33 cellular contexts compared by ENCODE assay signal in genomic region chr13:25222740-25223139, GRCh38. TPM values are rescaled to one million over a fixed set of nuclear protein-coding genes. Genes with fewer than 3 reads are reported as not detected.
"Had no signal": no experiment of that assay in that cellular context is flagged by ENCODE, and none has a peak within 500 bp of the region (broad histone marks: within the 10 kb centered on the region; RNA-seq: fewer than 3 reads in every experiment).

No MANE protein-coding gene starts in this region.

- H3K36me3 Mint-ChIP-seq: activated CD4-positive, alpha-beta memory T cell treated with anti-CD3 and anti-CD28 coated beads for 36 hours; activated CD8-positive, alpha-beta memory T cell treated with anti-CD3 and anti-CD28 coated beads, Interleukin-2, amount 10 ng/mL, durations not matched to agents 7 days and 5 days; activated naive CD4-positive, alpha-beta T cell treated with anti-CD3 and anti-CD28 coated beads, Interleukin-2, amount 10 ng/mL, durations not matched to agents 7 days and 5 days; activated naive CD4-positive, alpha-beta T cell treated with anti-CD3 and anti-CD28 coated beads, Interleukin-2, amount 50 U/mL, for 72 hours; activated naive CD8-positive, alpha-beta T cell treated with anti-CD3 and anti-CD28 coated beads, Interleukin-2, amount 10 ng/mL, durations not matched to agents 7 days and 5 days; brain had no signal

- H3K4me3 ChIP-seq: ascending aorta, breast epithelium, cardiac muscle cell, colonic mucosa, dorsolateral prefrontal cortex, esophagus muscularis mucosa, gastrocnemius medialis had no signal

- DNase-seq: activated CD4-positive, alpha-beta memory T cell treated with anti-CD3 and anti-CD28 coated beads for 36 hours; activated CD4-positive, alpha-beta T cell treated with anti-CD3 and anti-CD28 coated beads for 36 hours; activated CD4-positive, alpha-beta T cell treated with anti-CD3 and anti-CD28 coated beads, Interleukin-2, amount 10 ng/mL, durations not matched to agents 24 days and 14 days; activated CD4-positive, CD25-positive, alpha-beta regulatory T cell; activated CD4-positive, CD25-positive, alpha-beta regulatory T cell treated with anti-CD3 and anti-CD28 coated beads, Interleukin-2, amount 50 U/mL, for 72 hours; activated CD8-positive, alpha-beta memory T cell treated with anti-CD3 and anti-CD28 coated beads, Interleukin-2, amount 10 ng/mL, durations not matched to agents 7 days and 5 days; activated CD8-positive, alpha-beta memory T cell treated with anti-CD3 and anti-CD28 coated beads, Interleukin-2, amount 50 U/mL, for 4 hours; activated CD8-positive, alpha-beta T cell treated with anti-CD3 and anti-CD28 coated beads, Interleukin-2, amount 10 ng/mL, durations not matched to agents 7 days and 5 days; activated gamma-delta T cell; activated naive CD4-positive, alpha-beta T cell; activated naive CD4-positive, alpha-beta T cell treated with anti-CD3 and anti-CD28 coated beads, Interleukin-2, amount 10 ng/mL, durations not matched to agents 7 days and 5 days; activated naive CD8-positive, alpha-beta T cell treated with anti-CD3 and anti-CD28 coated beads, Interleukin-2, amount 10 ng/mL, durations not matched to agents 7 days and 5 days; activated T-cell treated with anti-CD3 and anti-CD28 coated beads, Interleukin-2, amount 50 U/mL, for 1 hour; activated T-cell treated with anti-CD3 and anti-CD28 coated beads, Interleukin-2, amount 50 U/mL, for 72 hours; central memory CD4-positive, alpha-beta T cell; cerebellar nuclear complex; colonic mucosa; dorsolateral prefrontal cortex; effector memory CD4-positive, alpha-beta T cell; erythroblast; foreskin keratinocyte; gastrocnemius medialis; glutamatergic neuron; T-helper 1 cell; T-helper 17 cell had no signal

- H3K4me3 Mint-ChIP-seq: activated CD4-positive, alpha-beta memory T cell treated with anti-CD3 and anti-CD28 coated beads for 36 hours; activated CD4-positive, alpha-beta T cell treated with anti-CD3 and anti-CD28 coated beads for 36 hours; activated CD4-positive, alpha-beta T cell treated with anti-CD3 and anti-CD28 coated beads, Interleukin-2, amount 10 ng/mL, durations not matched to agents 24 days and 14 days; activated CD8-positive, alpha-beta memory T cell treated with anti-CD3 and anti-CD28 coated beads, Interleukin-2, amount 10 ng/mL, durations not matched to agents 7 days and 5 days; activated CD8-positive, alpha-beta T cell treated with anti-CD3 and anti-CD28 coated beads, Interleukin-2, amount 10 ng/mL, durations not matched to agents 7 days and 5 days; activated naive CD4-positive, alpha-beta T cell treated with anti-CD3 and anti-CD28 coated beads, Interleukin-2, amount 10 ng/mL, durations not matched to agents 7 days and 5 days; activated naive CD8-positive, alpha-beta T cell treated with anti-CD3 and anti-CD28 coated beads, Interleukin-2, amount 10 ng/mL, durations not matched to agents 7 days and 5 days; activated T-cell treated with anti-CD3 and anti-CD28 coated beads, Interleukin-2, amount 50 U/mL, for 72 hours; brain; dendritic cell treated with granulocyte-macrophage colony-stimulating factor and Interleukin-4, amounts not matched to agents 40 ng/mL and 50 ng/mL, for 4 days; T-helper 17 cell had no signal

- H3K27ac ChIP-seq: ascending aorta, breast epithelium, cardiac muscle cell, colonic mucosa, dorsolateral prefrontal cortex, esophagus muscularis mucosa, foreskin keratinocyte, gastrocnemius medialis had no signal

- H3K27ac Mint-ChIP-seq: activated CD4-positive, alpha-beta memory T cell treated with anti-CD3 and anti-CD28 coated beads for 36 hours; activated CD4-positive, alpha-beta T cell treated with anti-CD3 and anti-CD28 coated beads for 36 hours; activated CD4-positive, alpha-beta T cell treated with anti-CD3 and anti-CD28 coated beads, Interleukin-2, amount 10 ng/mL, durations not matched to agents 24 days and 14 days; activated CD8-positive, alpha-beta memory T cell treated with anti-CD3 and anti-CD28 coated beads, Interleukin-2, amount 10 ng/mL, durations not matched to agents 7 days and 5 days; activated CD8-positive, alpha-beta T cell treated with anti-CD3 and anti-CD28 coated beads, Interleukin-2, amount 10 ng/mL, durations not matched to agents 7 days and 5 days; activated naive CD4-positive, alpha-beta T cell treated with anti-CD3 and anti-CD28 coated beads, Interleukin-2, amount 10 ng/mL, durations not matched to agents 7 days and 5 days; activated naive CD8-positive, alpha-beta T cell treated with anti-CD3 and anti-CD28 coated beads, Interleukin-2, amount 10 ng/mL, durations not matched to agents 7 days and 5 days; activated T-cell treated with anti-CD3 and anti-CD28 coated beads, Interleukin-2, amount 50 U/mL, for 72 hours; brain; dendritic cell treated with granulocyte-macrophage colony-stimulating factor and Interleukin-4, amounts not matched to agents 40 ng/mL and 50 ng/mL, for 4 days; T-helper 17 cell had no signal

- ATAC-seq: activated CD4-positive, alpha-beta T cell treated with anti-CD3 and anti-CD28 coated beads for 36 hours; activated CD8-positive, alpha-beta memory T cell treated with anti-CD3 and anti-CD28 coated beads, Interleukin-2, amount 10 ng/mL, durations not matched to agents 7 days and 5 days; activated CD8-positive, alpha-beta T cell treated with anti-CD3 and anti-CD28 coated beads, Interleukin-2, amount 10 ng/mL, durations not matched to agents 7 days and 5 days; activated naive CD4-positive, alpha-beta T cell treated with anti-CD3 and anti-CD28 coated beads, Interleukin-2, amount 50 U/mL, for 72 hours; activated T-cell treated with anti-CD3 and anti-CD28 coated beads, Interleukin-2, amount 50 U/mL, for 72 hours; foreskin keratinocyte; gastrocnemius medialis; T-helper 17 cell had no signal

- H3K9me3 Mint-ChIP-seq: activated CD4-positive, alpha-beta memory T cell treated with anti-CD3 and anti-CD28 coated beads for 36 hours; activated CD4-positive, alpha-beta T cell treated with anti-CD3 and anti-CD28 coated beads, Interleukin-2, amount 10 ng/mL, durations not matched to agents 24 days and 14 days; activated naive CD4-positive, alpha-beta T cell treated with anti-CD3 and anti-CD28 coated beads, Interleukin-2, amount 10 ng/mL, durations not matched to agents 7 days and 5 days; activated naive CD4-positive, alpha-beta T cell treated with anti-CD3 and anti-CD28 coated beads, Interleukin-2, amount 50 U/mL, for 72 hours; activated naive CD8-positive, alpha-beta T cell treated with anti-CD3 and anti-CD28 coated beads, Interleukin-2, amount 10 ng/mL, durations not matched to agents 7 days and 5 days; activated T-cell treated with anti-CD3 and anti-CD28 coated beads, Interleukin-2, amount 50 U/mL, for 72 hours; brain; dendritic cell treated with granulocyte-macrophage colony-stimulating factor and Interleukin-4, amounts not matched to agents 40 ng/mL and 50 ng/mL, for 4 days had no signal

- H3K4me1 Mint-ChIP-seq: activated CD4-positive, alpha-beta T cell treated with anti-CD3 and anti-CD28 coated beads for 36 hours; activated CD8-positive, alpha-beta memory T cell treated with anti-CD3 and anti-CD28 coated beads, Interleukin-2, amount 10 ng/mL, durations not matched to agents 7 days and 5 days; T-helper 17 cell had no signal

RNA-seq across cellular contexts. Expression of gene AMER2, which starts 50.7 kb away (rescaled TPM):
- total RNA-seq: activated CD4-positive, alpha-beta memory T cell treated with anti-CD3 and anti-CD28 coated beads for 36 hours; activated CD4-positive, alpha-beta T cell treated with anti-CD3 and anti-CD28 coated beads for 36 hours; activated CD4-positive, alpha-beta T cell treated with anti-CD3 and anti-CD28 coated beads, Interleukin-2, amount 10 ng/mL, durations not matched to agents 24 days and 14 days; activated CD8-positive, alpha-beta memory T cell treated with anti-CD3 and anti-CD28 coated beads for 36 hours; activated CD8-positive, alpha-beta memory T cell treated with anti-CD3 and anti-CD28 coated beads, Interleukin-2, amount 10 ng/mL, durations not matched to agents 7 days and 5 days; activated CD8-positive, alpha-beta T cell treated with anti-CD3 and anti-CD28 coated beads, Interleukin-2, amount 10 ng/mL, durations not matched to agents 7 days and 5 days; activated naive CD4-positive, alpha-beta T cell treated with anti-CD3 and anti-CD28 coated beads, Interleukin-2, amount 50 U/mL, for 72 hours; activated naive CD8-positive, alpha-beta T cell treated with anti-CD3 and anti-CD28 coated beads, Interleukin-2, amount 10 ng/mL, durations not matched to agents 7 days and 5 days; ascending aorta; foreskin keratinocyte; T-helper 17 cell had no signal
